8 cellular contexts compared by ENCODE assay signal in genomic region chr16:50696575-50697420, GRCh38. TPM values are rescaled to one million over a fixed set of nuclear protein-coding genes. Genes with fewer than 3 reads are reported as not detected.
DNase-seq lines count a peak whose midpoint lies in the region; ATAC-seq and TF ChIP-seq lines count a peak whose summit lies in the region.

No MANE protein-coding gene starts in this region.

- H3K27me3 ChIP-seq in HL-60 (ENCODE audit: insufficient read depth, poor library complexity, severe bottlenecking): no peaks in the 10 kb centered on the region

- ATAC-seq in GM21390 (IDR thresholded peaks at IDR 0.05; ENCODE audit: unreplicated experiment) (peak; percentile 52), Right ventricle myocardium inferior (peak; percentile 55)

- H3K4me3 ChIP-seq in HL-60 (replicated peaks; ENCODE audit: insufficient read depth, low read length): no peak overlapping the region

- intact Hi-C loops in Right ventricle myocardium inferior (cut with DNase I): loop anchor here (5.0 kb wide), 1 partner anchor 46 kb away; the partner anchor contains the start of gene CYLD

- no peak for TF ChIP-seq CTCF in HL-60 (IDR thresholded peaks at IDR 0.05; ENCODE audit: insufficient read depth, low read length)

- peak overlapping the region; percentile 20 for H3K27ac ChIP-seq in HL-60 (replicated peaks)

- DNase-seq in GM03348 (ENCODE audit: low spot score) (peak; percentile 31), HL-60 (ENCODE audit: low read depth in 1 of 2, low spot score in 1 of 2) (peak; percentile 77 to 86), Right ventricle myocardium inferior (ENCODE audit: missing footprints) (peak; percentile 93), NCI-H1694 treated with DMSO at 0.1 percent for 48 hours (lab: John Stamatoyannopoulos, UW) (no peak), superior temporal gyrus (ENCODE audit: extremely low spot score) (no peak)
- peak; percentile 73 for DNase-seq in activated CD4-positive, alpha-beta T cell treated with anti-CD3 and anti-CD28 coated beads for 48 hours
- peak; percentile 47 to 60 for DNase-seq in stimulated activated CD4-positive, alpha-beta T cell treated with anti-CD3 and anti-CD28 coated beads, Interleukin-2, amount 100 ng/mL, for 48 hours

RNA-seq across cellular contexts. Expression of gene NOD2, which starts 3.4 kb away (rescaled TPM):
- 0.81 TPM for total RNA-seq in Right ventricle myocardium inferior

RNA-seq across cellular contexts. Expression of gene SNX20, which starts 15.7 kb away (rescaled TPM):
- 0.95 TPM for total RNA-seq in Right ventricle myocardium inferior

RNA-seq across cellular contexts. Expression of gene CYLD, which starts 45.1 kb away (rescaled TPM):
- total RNA-seq in Right ventricle myocardium inferior: 27.5 TPM

Comparison
In these comparisons a context has a peak if more than half of its experiments do, and no peak if none do; other contexts are left out.
1. DNase-seq: peak in GM03348 (single experiment), HL-60 (2 of 2), activated CD4-positive, alpha-beta T cell treated with anti-CD3 and anti-CD28 coated beads for 48 hours (single experiment), Right ventricle myocardium inferior (single experiment) and stimulated activated CD4-positive, alpha-beta T cell treated with anti-CD3 and anti-CD28 coated beads, Interleukin-2, amount 100 ng/mL, for 48 hours (2 of 2); none in NCI-H1694 treated with DMSO at 0.1 percent for 48 hours (single experiment) and superior temporal gyrus (single experiment).